In the genomic region with DNA sequence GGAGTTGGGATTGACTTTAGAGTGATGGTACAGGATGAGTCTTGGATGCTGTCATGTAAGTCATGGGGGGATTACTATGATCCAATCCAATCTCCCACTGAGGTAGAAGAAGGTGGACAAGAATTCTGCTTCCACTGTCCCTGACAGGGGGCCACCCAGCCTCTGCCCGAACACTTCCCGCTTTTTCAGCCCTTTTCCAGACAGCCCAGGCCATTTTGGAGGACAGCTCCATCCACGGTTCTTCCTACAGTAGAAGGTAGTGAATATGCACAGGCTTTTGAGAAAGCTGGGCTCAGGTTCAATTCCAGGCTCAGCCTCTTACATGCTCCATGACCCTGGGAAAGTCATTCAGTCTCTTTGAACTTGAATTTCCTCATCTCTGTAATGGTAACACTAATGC, we compare ENCODE assay signal across 18 cellular contexts. TPM values are rescaled to one million over a fixed set of nuclear protein-coding genes. Genes with fewer than 3 reads are reported as not detected.
DNase-seq lines count a peak whose midpoint lies in the region; ATAC-seq and TF ChIP-seq lines count a peak whose summit lies in the region.
"Had no signal": no experiment of that assay in that cellular context is flagged by ENCODE, and none has a peak within 500 bp of the region (broad histone marks: within the 10 kb centered on the region; RNA-seq: fewer than 3 reads in every experiment).

No MANE protein-coding gene starts in this region.

- no peak for TF ChIP-seq CTCF in neural progenitor cell (IDR thresholded peaks at IDR 0.05)

- no peak overlapping the region for H3K4me3 ChIP-seq in neural progenitor cell
- no peak overlapping the region for H3K4me3 ChIP-seq in HAP-1
- H3K4me3 ChIP-seq: BLaER1, GM23248 had no signal

- H3K4me1 Mint-ChIP-seq in activated CD8-positive, alpha-beta memory T cell treated with anti-CD3 and anti-CD28 coated beads, Interleukin-2, amount 10 ng/mL, durations not matched to agents 7 days and 5 days = peaks cover 76% of the 10 kb centered on the region
- H3K4me1 Mint-ChIP-seq in neural progenitor cell = peaks cover 23% of the 10 kb centered on the region

- H3K9me3 ChIP-seq in neural progenitor cell (ENCODE audit: low read depth) = no peaks in the 10 kb centered on the region
- no peaks in the 10 kb centered on the region for H3K9me3 ChIP-seq in HAP-1
- H3K9me3 ChIP-seq: BLaER1, Caco-2 had no signal

- H3K27ac Mint-ChIP-seq in activated CD8-positive, alpha-beta memory T cell treated with anti-CD3 and anti-CD28 coated beads, Interleukin-2, amount 10 ng/mL, durations not matched to agents 7 days and 5 days = no peak overlapping the region
- H3K27ac Mint-ChIP-seq in neural progenitor cell = no peak overlapping the region
- H3K27ac Mint-ChIP-seq: B cell; CD8-positive, alpha-beta T cell had no signal

- peaks cover 6% of the 10 kb centered on the region for H3K27me3 Mint-ChIP-seq in activated CD8-positive, alpha-beta memory T cell treated with anti-CD3 and anti-CD28 coated beads, Interleukin-2, amount 10 ng/mL, durations not matched to agents 7 days and 5 days
- H3K27me3 Mint-ChIP-seq in neural progenitor cell (ENCODE audit: insufficient read depth, low read depth) = peaks cover 3% of the 10 kb centered on the region
- H3K27me3 Mint-ChIP-seq: CD4-positive, CD25-positive, alpha-beta regulatory T cell had no signal

- H3K9me3 Mint-ChIP-seq in activated CD8-positive, alpha-beta memory T cell treated with anti-CD3 and anti-CD28 coated beads, Interleukin-2, amount 10 ng/mL, durations not matched to agents 7 days and 5 days (ENCODE audit: low read depth) = no peaks in the 10 kb centered on the region
- peaks cover 5% of the 10 kb centered on the region for H3K9me3 Mint-ChIP-seq in neural progenitor cell
- H3K9me3 Mint-ChIP-seq: CD4-positive, CD25-positive, alpha-beta regulatory T cell; CD8-positive, alpha-beta T cell had no signal

- peaks cover 74% of the 10 kb centered on the region for H4K20me1 ChIP-seq in neural progenitor cell (ENCODE audit: low read depth)

- no peak overlapping the region for H3K4me3 Mint-ChIP-seq in activated CD8-positive, alpha-beta memory T cell treated with anti-CD3 and anti-CD28 coated beads, Interleukin-2, amount 10 ng/mL, durations not matched to agents 7 days and 5 days
- no peak overlapping the region for H3K4me3 Mint-ChIP-seq in neural progenitor cell
- H3K4me3 Mint-ChIP-seq: B cell; CD8-positive, alpha-beta T cell had no signal

- H3K4me2 ChIP-seq in neural progenitor cell = peak overlapping the region; percentile 6
- H3K4me2 ChIP-seq: BLaER1 had no signal

- H3K36me3 ChIP-seq in neural progenitor cell (no peaks in the 10 kb centered on the region), HAP-1 (replicated peaks) (no peaks in the 10 kb centered on the region)

- peaks cover 24% of the 10 kb centered on the region for H3F3A ChIP-seq in neural progenitor cell (ENCODE audit: low read depth)

- no peak for ATAC-seq in activated CD8-positive, alpha-beta memory T cell treated with anti-CD3 and anti-CD28 coated beads, Interleukin-2, amount 10 ng/mL, durations not matched to agents 7 days and 5 days
- ATAC-seq: CD8-positive, alpha-beta T cell; HCT116 had no signal

- H2AFZ ChIP-seq in neural progenitor cell (replicated peaks) = no peak overlapping the region
- H2AFZ ChIP-seq: GM23248 had no signal

- CTCF ChIA-PET in activated CD8-positive, alpha-beta memory T cell treated with anti-CD3 and anti-CD28 coated beads, Interleukin-2, amount 10 ng/mL, durations not matched to agents 7 days and 5 days (lab: Charles Lee) = interaction anchor here (1.5 kb wide), 1 partner anchor 31 kb away, joined by 5 read pairs; no protein-coding TSS in a partner anchor

- H3K27me3 ChIP-seq in neural progenitor cell (no peaks in the 10 kb centered on the region), HAP-1 (ENCODE audit: low read depth) (no peaks in the 10 kb centered on the region)
- H3K27me3 ChIP-seq: BLaER1 had no signal

- no peak overlapping the region for H3K9ac ChIP-seq in neural progenitor cell
- H3K9ac ChIP-seq: BLaER1, GM23248 had no signal

- in situ Hi-C loops in HAP-1 (cut with MboI; ENCODE audit: low sequenced_read_pairs) = no loop called here

- H3K4me1 ChIP-seq in neural progenitor cell (peaks cover 23% of the 10 kb centered on the region), HAP-1 (no peaks in the 10 kb centered on the region)

- peak; percentile 52 for DNase-seq in activated CD8-positive, alpha-beta memory T cell treated with anti-CD3 and anti-CD28 coated beads for 24 hours
- no peak for DNase-seq in activated CD8-positive, alpha-beta memory T cell treated with anti-CD3 and anti-CD28 coated beads, Interleukin-2, amount 10 ng/mL, durations not matched to agents 7 days and 5 days
- DNase-seq in ecto neural progenitor cell (ENCODE audit: low spot score) = peak; percentile 21
- DNase-seq in neural progenitor cell (ENCODE audit: low spot score) = no peak
- DNase-seq in SW480 (ENCODE audit: low spot score) = no peak
- DNase-seq in HAP-1 (ENCODE audit: low spot score in 2 of 2) = no peak
- DNase-seq: Caco-2; CD4-positive, CD25-positive, alpha-beta regulatory T cell; DMS153; DND-41; GM23248; H7 had no signal

- H3K27ac ChIP-seq in neural progenitor cell = no peak overlapping the region
- H3K27ac ChIP-seq: 22Rv1, BLaER1, C4-2B, GM23248 had no signal

- H3K79me2 ChIP-seq in neural progenitor cell (ENCODE audit: low read depth) = peaks cover 92% of the 10 kb centered on the region

- peaks cover 29% of the 10 kb centered on the region for H3K36me3 Mint-ChIP-seq in activated CD8-positive, alpha-beta memory T cell treated with anti-CD3 and anti-CD28 coated beads, Interleukin-2, amount 10 ng/mL, durations not matched to agents 7 days and 5 days
- peaks cover 5% of the 10 kb centered on the region for H3K36me3 Mint-ChIP-seq in neural progenitor cell

RNA-seq across cellular contexts. Expression of gene TRERF1, which starts 31.0 kb away (rescaled TPM):
- 10 to 100 TPM; 16.2 to 36.0 TPM for total RNA-seq in activated CD8-positive, alpha-beta memory T cell treated with anti-CD3 and anti-CD28 coated beads, Interleukin-2, amount 10 ng/mL, durations not matched to agents 7 days and 5 days
- 8.3 and 12.3 TPM in 2 replicates for total RNA-seq in neural progenitor cell (ENCODE audit: low replicate concordance)

Comparison
In these comparisons a context has a peak if more than half of its experiments do, and no peak if none do; other contexts are left out.
1. DNase-seq: peak in activated CD8-positive, alpha-beta memory T cell treated with anti-CD3 and anti-CD28 coated beads for 24 hours (single experiment) and ecto neural progenitor cell (single experiment); none in activated CD8-positive, alpha-beta memory T cell treated with anti-CD3 and anti-CD28 coated beads, Interleukin-2, amount 10 ng/mL, durations not matched to agents 7 days and 5 days (single experiment), neural progenitor cell (single experiment), SW480 (single experiment) and HAP-1 (0 of 2).